22 cellular contexts compared by ENCODE assay signal in the genomic region with DNA sequence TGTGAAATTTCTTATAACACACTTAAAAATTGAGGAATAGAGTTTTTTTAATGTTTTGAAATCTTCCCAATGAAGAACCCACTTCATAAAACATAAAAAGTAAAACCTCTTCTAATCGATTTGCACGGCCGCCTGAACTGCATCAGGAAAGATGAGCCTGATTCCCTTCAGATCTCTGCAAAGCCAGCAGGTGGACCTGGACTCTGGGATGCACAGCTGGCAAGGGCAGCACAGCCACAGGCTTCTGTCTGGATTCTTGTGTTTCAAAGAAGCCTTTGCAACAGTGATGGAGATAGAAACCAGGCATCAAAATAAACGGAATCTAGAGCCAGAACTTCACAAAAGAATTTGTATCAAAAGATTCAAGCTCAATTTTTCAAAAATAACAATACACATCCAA. TPM values are rescaled to one million over a fixed set of nuclear protein-coding genes. Genes with fewer than 3 reads are reported as not detected.
A peak's percentile ranks its signal among the peaks of the same experiment; 100 is the strongest.
DNase-seq lines count a peak whose midpoint lies in the region; TF ChIP-seq lines count a peak whose summit lies in the region.
"Had no signal": no experiment of that assay in that cellular context is flagged by ENCODE, and none has a peak within 500 bp of the region (broad histone marks: within the 10 kb centered on the region; RNA-seq: fewer than 3 reads in every experiment).

No MANE protein-coding gene starts in this region.

- peak; percentile 7 for TF ChIP-seq CTCF in AG04449 (IDR thresholded peaks at IDR 0.05; ENCODE audit: insufficient read depth, low read length, missing control alignments)
- peak; percentile 23; the same call in 1 of the 3 replicates for TF ChIP-seq CTCF in H9 (conservative IDR thresholded peaks at IDR 0.05)
- TF ChIP-seq CTCF in VCaP (conservative IDR thresholded peaks at IDR 0.05), result peak; percentile 40
- peak; percentile 33 for TF ChIP-seq CTCF in kidney epithelial cell (IDR thresholded peaks at IDR 0.05; ENCODE audit: insufficient read depth, low read length, poor library complexity, severe bottlenecking)

- H3K79me1 ChIP-seq in H9 (ENCODE audit: insufficient read depth, low read depth, low read length, poor library complexity, severe bottlenecking), result no peaks in the 10 kb centered on the region

- H3T11ph ChIP-seq in H9 (ENCODE audit: low read length), result no peak overlapping the region

- no peak overlapping the region for H3K4me2 ChIP-seq in H9 (ENCODE audit: insufficient read depth, insufficient read length, low read length)
- H3K4me2 ChIP-seq: smooth muscle cell had no signal

- H3K27me3 ChIP-seq in H9 (ENCODE audit: insufficient read depth, low read length) (no peaks in the 10 kb centered on the region), kidney epithelial cell (ENCODE audit: control insufficient read depth, insufficient read depth, low read length) (no peaks in the 10 kb centered on the region)
- H3K27me3 ChIP-seq: BLaER1 treated with 17β-estradiol and CSF1 and Interleukin-3, amounts not matched to agents 10 nM and 100 nM; upper lobe of right lung had no signal

- no peak overlapping the region for H3K4me3 Mint-ChIP-seq in H9
- H3K4me3 Mint-ChIP-seq: central memory CD8-positive, alpha-beta T cell had no signal

- no peak overlapping the region for H3K27ac ChIP-seq in H9 (ENCODE audit: insufficient read length, low read depth, low read length)
- no peak overlapping the region for H3K27ac ChIP-seq in VCaP
- H3K27ac ChIP-seq: BLaER1 treated with 17β-estradiol and CSF1 and Interleukin-3, amounts not matched to agents 10 nM and 100 nM; prostate gland; upper lobe of right lung had no signal

- H2AFZ ChIP-seq in H9 (ENCODE audit: low read length), result no peak overlapping the region

- H2BK5ac ChIP-seq in H9 (ENCODE audit: insufficient read length, low read length), result no peak overlapping the region

- H2AK5ac ChIP-seq in H9 (ENCODE audit: insufficient read length, low read length), result no peak overlapping the region

- no peak overlapping the region for H3K4ac ChIP-seq in H9 (ENCODE audit: low read depth, low read length)

- no peak for DNase-seq in AG04449 (ENCODE audit: low read depth, low spot score)
- no peak for DNase-seq in H9
- no peak for DNase-seq in kidney epithelial cell (ENCODE audit: low read depth)
- no peak for DNase-seq in DMS79 (lab: John Stamatoyannopoulos, UW)
- DNase-seq in NOMO-1 (lab: John Stamatoyannopoulos, UW; ENCODE audit: unreplicated experiment in 2 of 2), result no peak
- no peak for DNase-seq in NCI-H345 (lab: John Stamatoyannopoulos, UW)
- no peak for DNase-seq in activated CD4-positive, alpha-beta T cell treated with anti-CD3 and anti-CD28 coated beads, Interleukin-2, amount 50 U/mL, for 1 hour
- DNase-seq: activated CD4-positive, alpha-beta T cell treated with anti-CD3 and anti-CD28 coated beads, Interleukin-2, amount 50 U/mL, for 48 hours; activated naive CD4-positive, alpha-beta T cell treated with Interleukin-2 at 50 U/mL for 16 hours; effector memory CD4-positive, alpha-beta T cell; NCI-H1694; NCI-H226; stimulated activated CD4-positive, alpha-beta T cell treated with anti-CD3 and anti-CD28 coated beads, Interleukin-4, amount 100 ng/mL, for 1 hour; upper lobe of right lung had no signal

- no peaks in the 10 kb centered on the region for H3K4me1 ChIP-seq in H9 (ENCODE audit: insufficient read depth, low read length)
- H3K4me1 ChIP-seq: prostate gland, upper lobe of right lung had no signal

- H3K36me3 ChIP-seq in kidney epithelial cell (ENCODE audit: control insufficient read depth, insufficient read depth, low read length), result no peaks in the 10 kb centered on the region
- H3K36me3 ChIP-seq: BLaER1 treated with 17β-estradiol and CSF1 and Interleukin-3, amounts not matched to agents 10 nM and 100 nM; prostate gland; upper lobe of right lung had no signal

- no peak overlapping the region for H2BK15ac ChIP-seq in H9 (ENCODE audit: low read depth, low read length)

- no peak overlapping the region for H4K91ac ChIP-seq in H9 (ENCODE audit: insufficient read length, low read depth, low read length)

- H4K5ac ChIP-seq in H9 (ENCODE audit: insufficient read length, low read depth, low read length), result no peak overlapping the region

- peaks cover 0 to 2% (median 0%) of the 10 kb centered on the region in 3 experiments; a peak in 1 of 7 replicates for H3K36me3 Mint-ChIP-seq in H9 (ENCODE audit: insufficient read depth in 1 of 3, low read depth in 3 of 3)

- peaks cover 7 to 11% of the 10 kb centered on the region in 2 experiments for H3K4me1 Mint-ChIP-seq in H9

- no peak overlapping the region for H3K27ac Mint-ChIP-seq in H9

- POLR2A ChIA-PET in AG04449 (lab: Yijun Ruan, JAX), result no interaction called here

- no peaks in the 10 kb centered on the region; a peak in 1 of 5 replicates for H3K9me3 Mint-ChIP-seq in H9
- H3K9me3 Mint-ChIP-seq: central memory CD8-positive, alpha-beta T cell had no signal

- H2BK20ac ChIP-seq in H9 (ENCODE audit: low read depth, low read length, poor library complexity, severe bottlenecking), result no peak overlapping the region

- no peak overlapping the region for H2BK12ac ChIP-seq in H9 (ENCODE audit: insufficient read length, low read depth, low read length)

- no peak overlapping the region for H3K23ac ChIP-seq in H9 (ENCODE audit: insufficient read length, low read depth, low read length)

- CTCF ChIA-PET in AG04449 (lab: Yijun Ruan, JAX), result interaction anchor here (0.8 kb wide), 1 partner anchor 347 kb away, joined by 3 read pairs; no protein-coding TSS in a partner anchor

- no peak overlapping the region for H3K9ac ChIP-seq in H9 (ENCODE audit: extremely low read depth, insufficient read length, low read length)
- H3K9ac ChIP-seq: BLaER1 treated with 17β-estradiol and CSF1 and Interleukin-3, amounts not matched to agents 10 nM and 100 nM had no signal

- no peak overlapping the region for H3K14ac ChIP-seq in H9 (ENCODE audit: insufficient read depth, low read length)

- no peak overlapping the region for H3K4me3 ChIP-seq in AG04449 (ENCODE audit: low read depth, low read length)
- no peak overlapping the region for H3K4me3 ChIP-seq in kidney epithelial cell (ENCODE audit: low read depth, low read length)
- H3K4me3 ChIP-seq: BLaER1 treated with 17β-estradiol and CSF1 and Interleukin-3, amounts not matched to agents 10 nM and 100 nM; prostate gland; smooth muscle cell; upper lobe of right lung had no signal

- no peaks in the 10 kb centered on the region for H3K9me3 ChIP-seq in H9 (ENCODE audit: control insufficient read depth, low read depth, low read length)
- H3K9me3 ChIP-seq: prostate gland, upper lobe of right lung had no signal

- peaks cover 3% of the 10 kb centered on the region; the same call in 1 of the 2 replicates for H3K27me3 Mint-ChIP-seq in H9 (ENCODE audit: low read depth)
- H3K27me3 Mint-ChIP-seq: central memory CD8-positive, alpha-beta T cell had no signal

- no peaks in the 10 kb centered on the region for H3K79me2 ChIP-seq in H9 (ENCODE audit: insufficient read depth, low read length)

- H3K56ac ChIP-seq in H9 (ENCODE audit: insufficient read length, low read depth, low read length), result no peak overlapping the region

- no peak overlapping the region for H2BK120ac ChIP-seq in H9 (ENCODE audit: low read depth, low read length, poor library complexity, severe bottlenecking)

- H3K18ac ChIP-seq in H9 (ENCODE audit: insufficient read length, low read depth, low read length), result no peak overlapping the region

- no peaks in the 10 kb centered on the region for H4K20me1 ChIP-seq in H9 (ENCODE audit: control insufficient read depth, insufficient read depth, insufficient read length)
- H4K20me1 ChIP-seq: BLaER1 treated with 17β-estradiol and CSF1 and Interleukin-3, amounts not matched to agents 10 nM and 100 nM had no signal

- no CpG with 5 or more reads among the region's 4 CpGs for WGBS in H9 (ENCODE audit: extremely low coverage, insufficient read length, low lambda C conversion rate)

- no peak overlapping the region for H4K8ac ChIP-seq in H9 (replicated peaks; ENCODE audit: insufficient read length, low read depth, low read length)

- H3K23me2 ChIP-seq in H9 (ENCODE audit: insufficient read length, low read depth, low read length, poor library complexity, severe bottlenecking), result no peaks in the 10 kb centered on the region

RNA-seq across cellular contexts. Expression of a gene that starts 36.0 kb away (rescaled TPM):
- total RNA-seq in H9 (2021), result 0.15 and 0.20 TPM in 2 replicates
- total RNA-seq in kidney epithelial cell, result not detected in 2 replicates
- total RNA-seq: fibroblast of lung; mesenteric fat pad; T-helper 1 cell treated with Interleukin-12 subunit alpha and Interleukin-12 subunit beta and Interleukin-4 antibody, amounts not matched to agents 30 ng/mL and 1 ng/mL, for 36 hours; upper lobe of right lung had no signal
